ENCODE assay signal across 8 cellular contexts in genomic region chr5:132457371-132458225, GRCh38. TPM values are rescaled to one million over a fixed set of nuclear protein-coding genes. Genes with fewer than 3 reads are reported as not detected.
A peak's percentile ranks its signal among the peaks of the same experiment; 100 is the strongest.
DNase-seq lines count a peak whose midpoint lies in the region; ATAC-seq, FAIRE-seq and TF ChIP-seq lines count a peak whose summit lies in the region.

No MANE protein-coding gene starts in this region.

- FAIRE-seq in RCC 7860 (lab: Jason Lieb, UNC) = no peak

- DNase-seq in activated effector memory CD4-positive, alpha-beta T cell treated with anti-CD3 and anti-CD28 coated beads, Interleukin-2, amount 50 U/mL, for 16 hours = peak; percentile 66
- DNase-seq in activated effector memory CD4-positive, alpha-beta T cell treated with Interleukin-2 at 50 U/mL for 16 hours = no peak
- peak; percentile 53 for DNase-seq in RCC 7860 (ENCODE audit: low spot score)
- DNase-seq in dedifferentiated amniotic fluid mesenchymal stem cell (ENCODE audit: extremely low spot score) = peak; percentile 86
- no peak for DNase-seq in omental fat pad (ENCODE audit: low spot score)
- no peak for DNase-seq in iPS-NIHi7 (ENCODE audit: extremely low spot score)
- DNase-seq in cerebellar cortex (ENCODE audit: low spot score) = no peak
- DNase-seq in NCI-H526 treated with DMSO at 0.1 percent for 48 hours (lab: John Stamatoyannopoulos, UW) = no peak

- peak; percentile 56 for ATAC-seq in omental fat pad (ENCODE audit: low FRiP score)

- TF ChIP-seq CTCF in omental fat pad (IDR thresholded peaks at IDR 0.05) = no peak

RNA-seq across cellular contexts. Expression of gene IRF1, which starts 33.0 kb away (rescaled TPM):
- total RNA-seq in omental fat pad = 100 to 1,000 TPM in 3 of 4 donors, 10 to 100 TPM in 1; 23.5 to 172 (median 133) TPM

Comparison
In these comparisons a context has a peak if more than half of its experiments do, and no peak if none do; other contexts are left out.
1. DNase-seq: peak in activated effector memory CD4-positive, alpha-beta T cell treated with anti-CD3 and anti-CD28 coated beads, Interleukin-2, amount 50 U/mL, for 16 hours (single experiment), RCC 7860 (single experiment) and dedifferentiated amniotic fluid mesenchymal stem cell (single experiment); none in activated effector memory CD4-positive, alpha-beta T cell treated with Interleukin-2 at 50 U/mL for 16 hours (single experiment), omental fat pad (single experiment), iPS-NIHi7 (single experiment), cerebellar cortex (single experiment) and NCI-H526 treated with DMSO at 0.1 percent for 48 hours (single experiment).